Comparison of ENCODE assay signal across 8 cellular contexts in the genomic region with DNA sequence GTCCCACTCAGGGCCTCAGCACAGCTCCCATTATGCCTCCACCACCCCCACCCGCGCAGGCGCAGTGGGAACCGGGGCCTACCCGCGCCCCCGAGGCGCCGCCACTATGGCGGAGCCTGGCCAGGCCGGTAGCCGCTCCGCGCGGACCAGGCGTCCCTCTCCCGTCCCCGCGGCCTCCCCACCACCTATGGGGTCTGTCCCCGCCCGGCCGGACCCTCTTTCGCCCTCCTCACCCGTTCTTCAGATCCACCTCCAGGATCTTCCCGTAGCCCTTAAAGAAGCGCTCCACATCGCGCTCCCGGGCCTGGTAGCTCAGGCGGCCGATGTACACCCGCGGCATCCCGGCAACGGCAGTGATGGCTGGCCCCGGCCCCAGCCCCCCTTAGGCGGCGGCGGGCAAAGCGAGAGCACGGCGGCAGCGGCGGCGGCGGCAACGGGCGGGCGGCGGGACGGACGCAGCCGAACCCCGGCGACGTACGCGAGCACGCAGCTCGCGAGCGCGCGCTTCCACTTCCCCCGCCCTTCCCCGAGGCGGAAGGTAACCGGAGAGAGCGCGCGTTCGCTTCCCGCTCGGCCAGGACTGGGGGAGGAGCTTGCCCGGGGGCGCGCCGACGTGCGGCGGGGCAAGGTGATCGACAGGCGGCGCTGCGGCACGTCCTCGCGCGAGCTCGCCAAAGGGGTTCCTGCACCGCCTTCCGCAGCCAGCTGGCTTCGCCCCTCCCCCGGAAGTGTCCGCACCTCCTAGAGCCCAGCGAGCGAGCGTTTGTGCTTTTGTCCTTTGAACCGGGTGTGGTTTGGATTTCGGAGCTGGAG. TPM values are rescaled to one million over a fixed set of nuclear protein-coding genes. Genes with fewer than 3 reads are reported as not detected.
A peak's percentile ranks its signal among the peaks of the same experiment; 100 is the strongest.
DNase-seq lines count a peak whose midpoint lies in the region; ATAC-seq and TF ChIP-seq lines count a peak whose summit lies in the region.

A gene (minus strand): TSS at position 488 of the 813 bp plus-strand sequence. CDS start 148 bp downstream, at position 340.

- H3K27me3 Mint-ChIP-seq in activated T-cell treated with anti-CD3 and anti-CD28 coated beads, Interleukin-2, amount 50 U/mL, for 24 hours: no peaks in the 10 kb centered on the region

- H3K9me3 Mint-ChIP-seq in activated T-cell treated with anti-CD3 and anti-CD28 coated beads, Interleukin-2, amount 50 U/mL, for 24 hours: no peaks in the 10 kb centered on the region

- peak within 1 kb of the TSS; percentile 97 for H3K4me3 Mint-ChIP-seq in activated T-cell treated with anti-CD3 and anti-CD28 coated beads, Interleukin-2, amount 50 U/mL, for 24 hours

- no peaks in the 10 kb centered on the region for H3K27me3 ChIP-seq in mucosa of rectum (ENCODE audit: control insufficient read depth in 2 of 2, insufficient read depth in 2 of 2, low read length in 2 of 2)

- H3K27ac Mint-ChIP-seq in activated T-cell treated with anti-CD3 and anti-CD28 coated beads, Interleukin-2, amount 50 U/mL, for 24 hours: peak within 1 kb of the TSS; percentile 99

- H3K4me3 ChIP-seq in epithelial cell of proximal tubule (ENCODE audit: low read depth, low read length) (peak within 1 kb of the TSS; percentile 98), mucosa of rectum (ENCODE audit: low read length in 2 of 2) (peak within 1 kb of the TSS; percentile 95 to 96)

- peaks cover 51% of the 10 kb centered on the region for H3K4me1 Mint-ChIP-seq in activated T-cell treated with anti-CD3 and anti-CD28 coated beads, Interleukin-2, amount 50 U/mL, for 24 hours (ENCODE audit: low read depth)

- H3K9ac ChIP-seq in mucosa of rectum (ENCODE audit: low read depth in 1 of 2, low read length in 2 of 2): peak within 1 kb of the TSS; percentile 94 to 100

- H3K36me3 Mint-ChIP-seq in activated T-cell treated with anti-CD3 and anti-CD28 coated beads, Interleukin-2, amount 50 U/mL, for 24 hours (ENCODE audit: low read depth): peaks cover 50% of the 10 kb centered on the region

- peak; percentile 85 for ATAC-seq in GM21723 (IDR thresholded peaks at IDR 0.05; ENCODE audit: unreplicated experiment)

- TF ChIP-seq CTCF in epithelial cell of proximal tubule (conservative IDR thresholded peaks at IDR 0.05; ENCODE audit: low read depth, low read length): peak; percentile 58

- peaks cover 2 to 5% of the 10 kb centered on the region in 2 donors for H3K36me3 ChIP-seq in mucosa of rectum (ENCODE audit: control insufficient read depth in 2 of 2, insufficient read depth in 2 of 2, low read length in 2 of 2)

- peaks cover 17% of the 10 kb centered on the region in 2 donors for H3K4me1 ChIP-seq in mucosa of rectum (ENCODE audit: control insufficient read depth in 2 of 2, insufficient read depth in 2 of 2, low read length in 2 of 2)

- peak; percentile 98 for DNase-seq in DMS79 treated with DMSO at 0.1 percent for 48 hours (lab: John Stamatoyannopoulos, UW)
- peak; percentile 96 for DNase-seq in KG1 (lab: John Stamatoyannopoulos, UW)
- peak; percentile 99 for DNase-seq in activated T-cell treated with anti-CD3 and anti-CD28 coated beads, Interleukin-2, amount 50 U/mL, for 24 hours
- peak; percentile 66 for DNase-seq in epithelial cell of proximal tubule (ENCODE audit: low read depth)
- DNase-seq in stimulated activated CD8-positive, alpha-beta memory T cell treated with anti-CD3 and anti-CD28 coated beads, Interleukin-4, amount 100 ng/mL, for 48 hours: peak; percentile 99

- no peaks in the 10 kb centered on the region for H3K9me3 ChIP-seq in mucosa of rectum (ENCODE audit: control insufficient read depth in 2 of 2, low read length in 2 of 2)

- peak within 1 kb of the TSS; percentile 100 for H3K27ac ChIP-seq in mucosa of rectum (ENCODE audit: low read depth in 2 of 2, low read length in 2 of 2)

TF ChIP-seq in PFSK-1, 5 proteins besides CTCF, POLR2A, EP300 and RAD21:
- TF ChIP-seq, protein P1, sequence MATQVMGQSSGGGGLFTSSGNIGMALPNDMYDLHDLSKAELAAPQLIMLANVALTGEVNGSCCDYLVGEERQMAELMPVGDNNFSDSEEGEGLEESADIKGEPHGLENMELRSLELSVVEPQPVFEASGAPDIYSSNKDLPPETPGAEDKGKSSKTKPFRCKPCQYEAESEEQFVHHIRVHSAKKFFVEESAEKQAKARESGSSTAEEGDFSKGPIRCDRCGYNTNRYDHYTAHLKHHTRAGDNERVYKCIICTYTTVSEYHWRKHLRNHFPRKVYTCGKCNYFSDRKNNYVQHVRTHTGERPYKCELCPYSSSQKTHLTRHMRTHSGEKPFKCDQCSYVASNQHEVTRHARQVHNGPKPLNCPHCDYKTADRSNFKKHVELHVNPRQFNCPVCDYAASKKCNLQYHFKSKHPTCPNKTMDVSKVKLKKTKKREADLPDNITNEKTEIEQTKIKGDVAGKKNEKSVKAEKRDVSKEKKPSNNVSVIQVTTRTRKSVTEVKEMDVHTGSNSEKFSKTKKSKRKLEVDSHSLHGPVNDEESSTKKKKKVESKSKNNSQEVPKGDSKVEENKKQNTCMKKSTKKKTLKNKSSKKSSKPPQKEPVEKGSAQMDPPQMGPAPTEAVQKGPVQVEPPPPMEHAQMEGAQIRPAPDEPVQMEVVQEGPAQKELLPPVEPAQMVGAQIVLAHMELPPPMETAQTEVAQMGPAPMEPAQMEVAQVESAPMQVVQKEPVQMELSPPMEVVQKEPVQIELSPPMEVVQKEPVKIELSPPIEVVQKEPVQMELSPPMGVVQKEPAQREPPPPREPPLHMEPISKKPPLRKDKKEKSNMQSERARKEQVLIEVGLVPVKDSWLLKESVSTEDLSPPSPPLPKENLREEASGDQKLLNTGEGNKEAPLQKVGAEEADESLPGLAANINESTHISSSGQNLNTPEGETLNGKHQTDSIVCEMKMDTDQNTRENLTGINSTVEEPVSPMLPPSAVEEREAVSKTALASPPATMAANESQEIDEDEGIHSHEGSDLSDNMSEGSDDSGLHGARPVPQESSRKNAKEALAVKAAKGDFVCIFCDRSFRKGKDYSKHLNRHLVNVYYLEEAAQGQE (IDR thresholded peaks at IDR 0.05; ENCODE audit: insufficient read depth in 1 of 2, low read depth in 2 of 2, low read length in 2 of 2): 0 out of 4 replicates have a peak, but pooled peaks of 1 of the 2 experiments have one; percentile 22
- peak; percentile 58 for TF ChIP-seq POLR2AphosphoS5 (IDR thresholded peaks at IDR 0.05; ENCODE audit: low read depth, low read length)
- peak; percentile 35; the same call in 1 of the 2 replicates for TF ChIP-seq TAF1 (IDR thresholded peaks at IDR 0.05; ENCODE audit: borderline replicate concordance, insufficient read depth, low read length)
- no peak for TF ChIP-seq SIN3A (IDR thresholded peaks at IDR 0.05; ENCODE audit: borderline replicate concordance, insufficient read depth, low read length)
- TF ChIP-seq FOXP2 (optimal IDR thresholded peaks at IDR 0.05; ENCODE audit: borderline replicate concordance, extremely low read depth, extremely low read length, insufficient read depth): peak; percentile 69

RNA-seq across cellular contexts. Expression of the gene that starts here (rescaled TPM):
- 88.6 TPM for polyA plus RNA-seq in PFSK-1 (2012; ENCODE audit: insufficient read length, low read depth)
- total RNA-seq in epithelial cell of proximal tubule: 46.4 and 48.2 TPM in 2 replicates

Comparison
In these comparisons a context has a peak if more than half of its experiments do, and no peak if none do; other contexts are left out.
1. Peak in every context shown above with its lines: DNase-seq, ATAC-seq, H3K4me3 ChIP-seq and H3K27ac ChIP-seq.